Comparison of ENCODE assay signal across 1 cellular context in genomic region chr2:159010963-159011362, GRCh38.
TF ChIP-seq lines count a peak whose summit lies in the region.

No MANE protein-coding gene starts in this region.

TF ChIP-seq in GM12878, 131 proteins besides CTCF, POLR2A, EP300 and RAD21 (continued from another document):
- TF ChIP-seq, protein P1, sequence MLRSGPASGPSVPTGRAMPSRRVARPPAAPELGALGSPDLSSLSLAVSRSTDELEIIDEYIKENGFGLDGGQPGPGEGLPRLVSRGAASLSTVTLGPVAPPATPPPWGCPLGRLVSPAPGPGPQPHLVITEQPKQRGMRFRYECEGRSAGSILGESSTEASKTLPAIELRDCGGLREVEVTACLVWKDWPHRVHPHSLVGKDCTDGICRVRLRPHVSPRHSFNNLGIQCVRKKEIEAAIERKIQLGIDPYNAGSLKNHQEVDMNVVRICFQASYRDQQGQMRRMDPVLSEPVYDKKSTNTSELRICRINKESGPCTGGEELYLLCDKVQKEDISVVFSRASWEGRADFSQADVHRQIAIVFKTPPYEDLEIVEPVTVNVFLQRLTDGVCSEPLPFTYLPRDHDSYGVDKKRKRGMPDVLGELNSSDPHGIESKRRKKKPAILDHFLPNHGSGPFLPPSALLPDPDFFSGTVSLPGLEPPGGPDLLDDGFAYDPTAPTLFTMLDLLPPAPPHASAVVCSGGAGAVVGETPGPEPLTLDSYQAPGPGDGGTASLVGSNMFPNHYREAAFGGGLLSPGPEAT (IDR thresholded peaks at IDR 0.05; ENCODE audit: low read depth), result no peak
- no peak for TF ChIP-seq CHD2 (IDR thresholded peaks at IDR 0.05; ENCODE audit: borderline replicate concordance, low read depth, low read length)
TF ChIP-seq in GM12878: peak in this region for 0.
